In the genomic region with DNA sequence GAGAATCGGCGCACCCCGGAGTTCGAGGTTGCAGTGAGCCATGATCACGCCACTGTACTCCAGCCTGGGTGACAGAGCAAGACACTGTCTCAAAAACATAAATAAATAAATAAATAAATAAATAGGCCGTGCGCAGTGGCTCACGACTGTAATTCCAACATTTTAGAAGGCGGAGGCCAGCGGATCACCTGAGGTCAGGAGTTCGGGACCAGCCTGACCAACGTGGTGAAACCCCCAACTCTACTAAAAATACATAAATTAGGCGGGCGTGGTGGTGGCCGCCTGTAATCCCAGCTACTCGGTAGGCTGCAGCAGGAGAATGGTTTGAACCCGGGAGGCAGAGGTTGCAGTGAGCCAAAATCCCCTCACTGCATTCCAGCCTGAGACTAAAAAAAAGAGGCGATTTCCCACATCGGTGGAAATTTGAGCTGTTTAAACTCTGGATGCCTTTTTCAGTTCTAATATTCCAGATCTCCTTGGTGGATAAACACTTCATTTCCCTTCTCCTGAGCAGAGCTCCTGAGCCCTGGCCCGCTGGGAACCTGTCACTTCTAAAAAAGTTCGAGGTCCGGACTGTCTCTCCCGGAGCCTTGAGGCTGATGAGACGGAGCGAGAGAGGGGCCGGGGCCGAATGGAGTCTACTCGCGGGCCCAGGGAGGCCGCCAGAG, we compare ENCODE assay signal across 8 cellular contexts. TPM values are rescaled to one million over a fixed set of nuclear protein-coding genes. Genes with fewer than 3 reads are reported as not detected.
A peak's percentile ranks its signal among the peaks of the same experiment; 100 is the strongest.
DNase-seq lines count a peak whose midpoint lies in the region; ATAC-seq and TF ChIP-seq lines count a peak whose summit lies in the region.

No MANE protein-coding gene starts in this region.

- H3K9ac ChIP-seq in rectal smooth muscle tissue (ENCODE audit: low read length), result peak overlapping the region; percentile 25

- intact Hi-C loops in Panc1 (cut with micrococcal nuclease; ENCODE audit: unreplicated experiment), result loop anchor here (5.0 kb wide), 1 partner anchor 161 kb away; no protein-coding TSS in a partner anchor
- intact Hi-C loops in esophagus muscularis mucosa (cut with DNase I), result loop anchor here (1.0 to 5.0 kb wide), 4 partner anchors 29 to 189 kb away; no protein-coding TSS in a partner anchor
- intact Hi-C loops in posterior vena cava (cut with DNase I), result loop anchor here in 1 of 2 donors (2.0 kb wide), 1 partner anchor 87 kb away; no protein-coding TSS in a partner anchor

- TF ChIP-seq CTCF in GM13976 (IDR thresholded peaks at IDR 0.05; ENCODE audit: borderline replicate concordance, control extremely low read depth, extremely low read depth, insufficient read depth, missing control alignments) (peak; percentile 86), Panc1 (IDR thresholded peaks at IDR 0.05) (peak; percentile 100; the same call in 1 of the 2 replicates), esophagus muscularis mucosa (IDR thresholded peaks at IDR 0.05) (peak in 2 of 3 experiments; percentile 95 to 96)

- TSS peak; percentile 93 for BruUV-seq in Panc1 (replicated peaks; lab: Mats Ljungman, UMichigan)

- no peak for TF ChIP-seq POLR2A in esophagus muscularis mucosa (IDR thresholded peaks at IDR 0.05; ENCODE audit: low read depth)

- H3K27me3 ChIP-seq in Panc1 (ENCODE audit: control insufficient read depth, insufficient read depth, low read length) (no peaks in the 10 kb centered on the region; the same call in 1 of the 2 replicates), esophagus muscularis mucosa (no peaks in the 10 kb centered on the region), rectal smooth muscle tissue (ENCODE audit: control insufficient read depth, insufficient read depth, low read length) (no peaks in the 10 kb centered on the region)

- no peak; the same call in 1 of the 2 replicates for ATAC-seq in Panc1
- ATAC-seq in HG02885 (IDR thresholded peaks at IDR 0.05; ENCODE audit: poor library complexity, unreplicated experiment), result no peak
- no peak for ATAC-seq in HG03097 (IDR thresholded peaks at IDR 0.05; ENCODE audit: low FRiP score, unreplicated experiment)

- H3K27ac ChIP-seq in Panc1 (ENCODE audit: low read length) (peak overlapping the region; percentile 39), esophagus muscularis mucosa (replicated peaks in 1 of 4) (peak overlapping the region; percentile 95 to 99 (median 98)), rectal smooth muscle tissue (ENCODE audit: low read depth, low read length) (peak overlapping the region; percentile 97)

- POLR2A ChIA-PET in Panc1 (lab: Charles Lee), result interaction anchor here (0.6 kb wide), 2 partner anchors 226 to 263 kb away, joined by 3 to 4 read pairs; no protein-coding TSS in a partner anchor

- H3K4me3 ChIP-seq in Panc1 (ENCODE audit: low read depth in 2 of 2, low read length in 2 of 2) (peak overlapping the region; percentile 67 to 89), esophagus muscularis mucosa (peak overlapping the region; percentile 70 to 88 (median 72)), rectal smooth muscle tissue (ENCODE audit: low read length) (peak overlapping the region; percentile 90)

- H3K9me3 ChIP-seq in Panc1 (ENCODE audit: control insufficient read depth, insufficient read depth, low read depth, low read length) (no peaks in the 10 kb centered on the region), esophagus muscularis mucosa (no peaks in the 10 kb centered on the region)

- DNase-seq in GM13976 (ENCODE audit: low spot score), result no peak
- DNase-seq in Panc1 (ENCODE audit: low read depth, low spot score), result no peak
- no peak for DNase-seq in esophagus muscularis mucosa (ENCODE audit: extremely low spot score)
- no peak for DNase-seq in activated effector memory CD4-positive, alpha-beta T cell treated with Interleukin-2 at 50 U/mL for 16 hours
- DNase-seq in posterior vena cava (ENCODE audit: low spot score), result no peak

- H3K4me1 ChIP-seq in Panc1 (ENCODE audit: control insufficient read depth, insufficient read depth, low read length), result peaks cover 21% of the 10 kb centered on the region
- peaks cover 20 to 48% (median 45%) of the 10 kb centered on the region in 4 donors for H3K4me1 ChIP-seq in esophagus muscularis mucosa
- peaks cover 19% of the 10 kb centered on the region for H3K4me1 ChIP-seq in rectal smooth muscle tissue (ENCODE audit: control insufficient read depth, insufficient read depth, low read length)

- H3K36me3 ChIP-seq in Panc1 (ENCODE audit: control insufficient read depth, insufficient read depth, low read length), result peaks cover 2% of the 10 kb centered on the region; the same call in 1 of the 2 replicates
- H3K36me3 ChIP-seq in esophagus muscularis mucosa, result peaks cover 0 to 21% (median 17%) of the 10 kb centered on the region in 4 donors
- H3K36me3 ChIP-seq in rectal smooth muscle tissue (ENCODE audit: control insufficient read depth, insufficient read depth, low read length), result peaks cover 3% of the 10 kb centered on the region

- TF ChIP-seq EP300 in esophagus muscularis mucosa (IDR thresholded peaks at IDR 0.05), result no peak

- in situ Hi-C loops in GM13976 (cut with MboI; ENCODE audit: low sequenced_read_pairs, unreplicated experiment) (no loop called here), Panc1 (cut with HindIII; ENCODE audit: low pct_unique_long_range_greater_than_20kb, low sequenced_read_pairs) (no loop called here)

- CTCF ChIA-PET in Panc1 (lab: Charles Lee), result interaction anchor here (0.7 to 1.3 kb wide), 7 partner anchors 9 to 224 kb away, joined by 3 to 6 read pairs (median 3); no protein-coding TSS in a partner anchor

- 36% methylated on average over 27 of the region's 30 CpGs for WGBS in esophagus muscularis mucosa

RNA-seq across cellular contexts. Expression of a gene that starts 2.0 kb away (rescaled TPM):
- total RNA-seq in Panc1 (2021; ENCODE audit: unreplicated experiment), result 105 TPM
- 119 TPM for polyA plus RNA-seq in Panc1 (2012; ENCODE audit: insufficient read length)
- total RNA-seq in esophagus muscularis mucosa, result 10 to 100 TPM; 18.7 to 47.0 (median 41.2) TPM
- 10 to 100 TPM; 21.5 to 44.7 TPM for total RNA-seq in posterior vena cava

RNA-seq across cellular contexts. Expression of a gene that starts 25.0 kb away (rescaled TPM):
- 2.4 TPM for total RNA-seq in Panc1 (2021; ENCODE audit: unreplicated experiment)
- 8.3 TPM for polyA plus RNA-seq in Panc1 (2012; ENCODE audit: insufficient read length)
- 100 to 1,000 TPM in 2 of 4 donors, 10 to 100 TPM in 2; 88.0 to 268 (median 108) TPM for total RNA-seq in esophagus muscularis mucosa
- total RNA-seq in posterior vena cava, result under 1 TPM; 0.24 to 0.83 TPM

RNA-seq across cellular contexts. Expression of a gene that starts 27.1 kb away (rescaled TPM):
- total RNA-seq in Panc1 (2021; ENCODE audit: unreplicated experiment) (7.9 TPM), esophagus muscularis mucosa (10 to 100 TPM; 19.5 to 45.9 (median 29.0) TPM), posterior vena cava (10 to 100 TPM; 10.8 to 12.4 TPM)
- 17.0 TPM for polyA plus RNA-seq in Panc1 (2012; ENCODE audit: insufficient read length)

RNA-seq across cellular contexts. Expression of a gene that starts 38.8 kb away (rescaled TPM):
- total RNA-seq in Panc1 (2021; ENCODE audit: unreplicated experiment), result 79.3 TPM
- polyA plus RNA-seq in Panc1 (2012; ENCODE audit: insufficient read length), result 128 TPM
- total RNA-seq in esophagus muscularis mucosa, result 10 to 100 TPM; 61.0 to 92.7 (median 71.2) TPM
- total RNA-seq in posterior vena cava, result 10 to 100 TPM; 35.7 to 40.9 TPM

RNA-seq across cellular contexts. Expression of a gene that starts 57.8 kb away (rescaled TPM):
- 0.21 TPM for total RNA-seq in Panc1 (2021; ENCODE audit: unreplicated experiment)
- polyA plus RNA-seq in Panc1 (2012; ENCODE audit: insufficient read length), result 1.2 TPM
- 1 to 10 TPM in 1 of 4 donors, not detected in 3; 1.0 TPM for total RNA-seq in esophagus muscularis mucosa
- not detected for total RNA-seq in posterior vena cava

Comparison
In these comparisons a context has a peak if more than half of its experiments do, and no peak if none do; other contexts are left out.
1. H3K27ac ChIP-seq: peak in every context shown above with its lines; median percentile 98 in esophagus muscularis mucosa; 97 in rectal smooth muscle tissue; 39 in Panc1.
2. RNA of a gene that starts 25.0 kb away (total RNA-seq): 88.0 to 268 TPM in esophagus muscularis mucosa; 2.4 TPM in Panc1 (single experiment) and 0.24 to 0.83 TPM in posterior vena cava; every median in the first group is over 10 times any median in the second.
3. Peak in every context shown above with its lines, with median percentiles within 50 percentile points of each other: CTCF ChIP-seq and H3K4me3 ChIP-seq.